Comparison of ENCODE assay signal across 17 cellular contexts in the genomic region with DNA sequence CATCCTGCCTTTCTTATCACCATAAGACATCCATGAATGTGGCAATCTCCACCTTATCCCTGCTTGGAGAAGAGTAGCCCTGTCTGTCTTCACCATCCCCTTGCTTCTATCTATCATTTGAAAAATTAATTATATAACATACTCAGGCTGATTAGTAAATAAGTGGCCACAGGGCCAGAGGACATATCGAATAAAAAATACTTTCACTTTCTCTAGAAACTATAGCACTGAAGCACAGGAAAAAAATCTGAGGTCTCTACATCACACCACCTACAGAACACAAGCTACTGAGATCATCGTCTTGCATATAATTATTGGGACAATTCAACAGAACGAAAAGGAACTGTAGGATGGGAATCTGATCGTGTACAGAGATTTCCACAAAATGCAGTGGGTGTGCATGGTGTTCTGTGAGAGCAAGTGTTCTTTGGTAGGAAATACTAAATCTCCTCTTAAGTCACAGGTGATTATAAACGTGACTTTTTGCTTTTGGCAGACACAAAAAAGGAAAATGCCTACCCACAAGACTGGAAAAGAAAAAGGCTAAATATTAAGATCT.
DNase-seq lines count a peak whose midpoint lies in the region; ATAC-seq, FAIRE-seq and TF ChIP-seq lines count a peak whose summit lies in the region.
"Had no signal": no experiment of that assay in that cellular context is flagged by ENCODE, and none has a peak within 500 bp of the region (broad histone marks: within the 10 kb centered on the region; RNA-seq: fewer than 3 reads in every experiment).

No MANE protein-coding gene starts in this region.

- H2AFZ ChIP-seq in H1 (ENCODE audit: low read length): no peak overlapping the region

- no peaks in the 10 kb centered on the region for H4K20me1 ChIP-seq in H1 (replicated peaks in 1 of 2; ENCODE audit: control insufficient read depth in 1 of 2, insufficient read depth in 2 of 2, low read length in 2 of 2)

- H3K27ac ChIP-seq in A549 (no peak overlapping the region), H1 (ENCODE audit: low read depth, low read length) (no peak overlapping the region), mesendoderm (ENCODE audit: low read depth, low read length) (no peak overlapping the region)

- H3K9me3 ChIP-seq in A549: no peaks in the 10 kb centered on the region
- H3K9me3 ChIP-seq in H1 (ENCODE audit: insufficient read depth in 2 of 2, low read depth in 1 of 2, low read length in 1 of 2): no peaks in the 10 kb centered on the region

- H4K91ac ChIP-seq in H1 (replicated peaks; ENCODE audit: insufficient read length, low read length): no peak overlapping the region

- H3K36me3 ChIP-seq in H1 (ENCODE audit: control insufficient read depth in 2 of 4, insufficient read depth in 4 of 4, low read length in 3 of 4) (no peaks in the 10 kb centered on the region), mesendoderm (ENCODE audit: control insufficient read depth, insufficient read depth, low read length) (no peaks in the 10 kb centered on the region)

- TF ChIP-seq POLR2A in A549 (IDR thresholded peaks at IDR 0.05; ENCODE audit: low read length): no peak
- no peak for TF ChIP-seq POLR2A in H1 (IDR thresholded peaks at IDR 0.05; ENCODE audit: control extremely low read depth in 1 of 2, low read depth in 2 of 2, low read length in 2 of 2)

- H4K5ac ChIP-seq in H1 (ENCODE audit: insufficient read length, low read depth, low read length) (no peak overlapping the region), mesendoderm (ENCODE audit: low read length) (no peak overlapping the region)

- no peak overlapping the region for H2BK12ac ChIP-seq in H1 (ENCODE audit: low read depth, low read length)

- ATAC-seq in A549 (no peak), HG02763 (IDR thresholded peaks at IDR 0.05; ENCODE audit: unreplicated experiment) (no peak)
- ATAC-seq: CD8-positive, alpha-beta T cell had no signal

- H2BK20ac ChIP-seq in H1 (ENCODE audit: low read length): no peak overlapping the region

- H2BK120ac ChIP-seq in H1 (replicated peaks; ENCODE audit: low read depth, low read length) (no peak overlapping the region), mesendoderm (ENCODE audit: low read depth, low read length) (no peak overlapping the region)

- H3K4me1 ChIP-seq in A549 (no peaks in the 10 kb centered on the region), H1 (replicated peaks in 1 of 4; ENCODE audit: control insufficient read depth in 3 of 4, insufficient read depth in 4 of 4, low read length in 3 of 4) (peaks cover 0 to 4% (median 0%) of the 10 kb centered on the region in 4 experiments; a peak in 1 of 7 replicates), mesendoderm (ENCODE audit: control insufficient read depth, low read depth, low read length) (peaks cover 12% of the 10 kb centered on the region)

- no peaks in the 10 kb centered on the region for H3K23me2 ChIP-seq in H1 (ENCODE audit: low read depth, low read length)

- no peak overlapping the region for H4K8ac ChIP-seq in H1 (ENCODE audit: extremely low read depth, insufficient read depth, low read length)
- no peak overlapping the region for H4K8ac ChIP-seq in mesendoderm (ENCODE audit: low read depth, low read length)

- POLR2A ChIA-PET in A549 (lab: Yijun Ruan, JAX) (no interaction called here), H1 (lab: Charles Lee; ENCODE audit: partially characterized antibody) (interaction anchor here (1.7 kb wide), 1 partner anchor 14 kb away, joined by 4 read pairs; no protein-coding TSS in a partner anchor)

- H3K23ac ChIP-seq in H1 (ENCODE audit: insufficient read length): no peak overlapping the region
- H3K23ac ChIP-seq in mesendoderm (ENCODE audit: low read length): no peak overlapping the region

- H2AK5ac ChIP-seq in H1 (ENCODE audit: low read depth, low read length) (no peak overlapping the region), mesendoderm (ENCODE audit: low read length) (no peak overlapping the region)

- H3K79me2 ChIP-seq in H1 (ENCODE audit: control insufficient read depth in 1 of 2, insufficient read depth in 2 of 2, low read length in 2 of 2): no peaks in the 10 kb centered on the region
- no peaks in the 10 kb centered on the region for H3K79me2 ChIP-seq in mesendoderm (ENCODE audit: control insufficient read depth, insufficient read depth, low read length)

- whole genome bisulfite sequencing in A549 (ENCODE audit: missing lambda C conversion rate): 3% methylated on average over 5 of the region's 5 CpGs
- 85% methylated on average over 4 of the region's 5 CpGs; no CpG with 5 or more reads in 1 of the 2 experiments for WGBS in H1 (ENCODE audit: extremely low coverage in 1 of 2, insufficient coverage in 1 of 2, insufficient read length in 1 of 2, insufficient replicate concordance in 2 of 2, low coverage in 1 of 2, low lambda C conversion rate in 2 of 2, missing lambda C conversion rate in 1 of 2), 2 experiments
- WGBS in mesendoderm (ENCODE audit: extremely low coverage, insufficient coverage, low lambda C conversion rate): no CpG with 5 or more reads among the region's 5 CpGs

- TF ChIP-seq EP300 in A549 (IDR thresholded peaks at IDR 0.05) (no peak), H1 (IDR thresholded peaks at IDR 0.05; ENCODE audit: borderline replicate concordance in 1 of 2, low read depth in 2 of 2, low read length in 2 of 2) (no peak)

- TF ChIP-seq CTCF in A549 (IDR thresholded peaks at IDR 0.05) (no peak), GM12865 (IDR thresholded peaks at IDR 0.05; ENCODE audit: insufficient read depth, low read depth, low read length, missing control alignments) (no peak), H1 (IDR thresholded peaks at IDR 0.05; ENCODE audit: control extremely low read depth in 1 of 3, insufficient read depth in 1 of 3, low read depth in 1 of 3, low read length in 3 of 3) (no peak)

- H2BK15ac ChIP-seq in H1 (ENCODE audit: low read length): 0 out of 2 replicates have a peak overlapping the region, but pooled peaks have one; percentile 21
- H2BK15ac ChIP-seq in mesendoderm (replicated peaks; ENCODE audit: low read depth): no peak overlapping the region

- H3K4me2 ChIP-seq in A549 (peak overlapping the region; percentile 33; the same call in 1 of the 3 replicates), H1 (ENCODE audit: insufficient read depth in 1 of 2, low read depth in 2 of 2, low read length in 2 of 2) (no peak overlapping the region), mesendoderm (ENCODE audit: low read length) (no peak overlapping the region)

- FAIRE-seq in A549 (lab: Jason Lieb, UNC) (no peak), H1 (lab: Jason Lieb, UNC) (no peak)
- FAIRE-seq: A204.1, D721Med, G401.6, HTR-8/SVneo had no signal

- no peak overlapping the region for H2BK5ac ChIP-seq in H1 (ENCODE audit: low read depth, low read length)
- H2BK5ac ChIP-seq in mesendoderm (ENCODE audit: low read length): peak overlapping the region; percentile 0

- no peak overlapping the region for H3K56ac ChIP-seq in H1 (replicated peaks; ENCODE audit: insufficient read length, low read depth, low read length)
- H3K56ac ChIP-seq in mesendoderm (ENCODE audit: low read length): peak overlapping the region; percentile 25

- H3K4me3 ChIP-seq in A549: no peak overlapping the region
- H3K4me3 ChIP-seq in GM12865 (ENCODE audit: low read depth, low read length): peak overlapping the region; percentile 3; the same call in 1 of the 2 replicates
- H3K4me3 ChIP-seq in H1 (ENCODE audit: extremely low read depth in 1 of 4, insufficient read depth in 2 of 4, low read depth in 3 of 4, low read length in 4 of 4): no peak overlapping the region
- H3K4me3 ChIP-seq in mesendoderm (ENCODE audit: low read length): no peak overlapping the region

- TF ChIP-seq RAD21 in A549 (conservative IDR thresholded peaks at IDR 0.05 in 1 of 2, IDR thresholded peaks at IDR 0.05 in 1 of 2) (no peak), H1 (IDR thresholded peaks at IDR 0.05 in 1 of 2, conservative IDR thresholded peaks at IDR 0.05 in 1 of 2; ENCODE audit: low read depth in 2 of 2, low read length in 2 of 2) (no peak)

- CTCF ChIA-PET in A549 (lab: Yijun Ruan, JAX) (no interaction called here), H1 (lab: Charles Lee; ENCODE audit: partially characterized antibody) (interaction anchor here (0.8 kb wide), 1 partner anchor 10 kb away, joined by 3 read pairs; no protein-coding TSS in a partner anchor)

- H3K79me1 ChIP-seq in H1 (ENCODE audit: low read depth, low read length) (no peaks in the 10 kb centered on the region), mesendoderm (ENCODE audit: low read length) (no peaks in the 10 kb centered on the region)

- H3K14ac ChIP-seq in H1 (ENCODE audit: insufficient read length): no peak overlapping the region

- H3K9ac ChIP-seq in H1 (replicated peaks in 1 of 4; ENCODE audit: extremely low read depth in 1 of 4, low read depth in 3 of 4, low read length in 3 of 4) (no peak overlapping the region), mesendoderm (ENCODE audit: low read length) (no peak overlapping the region)

- H3K18ac ChIP-seq in H1 (ENCODE audit: extremely low read depth, low read length) (no peak overlapping the region), mesendoderm (ENCODE audit: low read length) (no peak overlapping the region)

- DNase-seq in A549 (ENCODE audit: low read depth in 1 of 2, low spot score in 1 of 2): no peak
- peak; percentile 2 for DNase-seq in GM12865 (ENCODE audit: low read depth)
- DNase-seq in H1 (ENCODE audit: low read depth in 1 of 2, low spot score in 2 of 2): no peak
- DNase-seq in mesendoderm: peak; percentile 37
- DNase-seq in medulla oblongata (ENCODE audit: extremely low spot score): no peak
- no peak for DNase-seq in HPDE6-E6E7 (ENCODE audit: extremely low spot score)
- DNase-seq: CD8-positive, alpha-beta T cell; COR-L47; DMS153; DMS79 treated with DMSO at 0.1 percent for 48 hours; EL; H7 had no signal

- H3K4ac ChIP-seq in H1 (replicated peaks; ENCODE audit: insufficient read length, low read depth, low read length): no peak overlapping the region
- peak overlapping the region; percentile 37 for H3K4ac ChIP-seq in mesendoderm (ENCODE audit: low read depth, low read length)

- H3K27me3 ChIP-seq in H1 (replicated peaks in 1 of 4; ENCODE audit: control insufficient read depth in 3 of 4, extremely low read depth in 1 of 4, insufficient read depth in 3 of 4, low read length in 3 of 4) (no peaks in the 10 kb centered on the region), mesendoderm (ENCODE audit: insufficient read depth, low read length, poor library complexity) (no peaks in the 10 kb centered on the region)

TF ChIP-seq in A549, 52 proteins besides CTCF, POLR2A, EP300 and RAD21 (continues in another document):
- TF ChIP-seq FOSB (CRISPR knock-in tag; IDR thresholded peaks at IDR 0.05): no peak
- TF ChIP-seq CBX2 (IDR thresholded peaks at IDR 0.05; ENCODE audit: borderline replicate concordance, low read depth): no peak
- TF ChIP-seq ESRRA (IDR thresholded peaks at IDR 0.05; ENCODE audit: borderline replicate concordance, low read length): no peak
- no peak for TF ChIP-seq MYC (IDR thresholded peaks at IDR 0.05; ENCODE audit: borderline replicate concordance, low read length)

TF ChIP-seq in H1, 55 proteins besides CTCF, POLR2A, EP300 and RAD21:
- TF ChIP-seq POLR2AphosphoS5 (IDR thresholded peaks at IDR 0.05; ENCODE audit: low read depth, low read length) (no peak), RBBP5 (IDR thresholded peaks at IDR 0.05; ENCODE audit: borderline replicate concordance, low read depth, low read length) (no peak), TCF12 (IDR thresholded peaks at IDR 0.05; ENCODE audit: low read depth, low read length) (no peak), CHD2 (IDR thresholded peaks at IDR 0.05; ENCODE audit: low read length) (no peak), YY1 (IDR thresholded peaks at IDR 0.05; ENCODE audit: low read depth, low read length) (no peak)

Comparison
In these comparisons a context has a peak if more than half of its experiments do, and no peak if none do; other contexts are left out.
1. DNase-seq: peak in GM12865 (single experiment) and mesendoderm (single experiment); none in A549 (0 of 2), H1 (0 of 2), medulla oblongata (single experiment) and HPDE6-E6E7 (single experiment).